Comparison of ENCODE assay signal across 1 cellular context in genomic region chr10:93580824-93581223, GRCh38.
TF ChIP-seq lines count a peak whose summit lies in the region.

No MANE protein-coding gene starts in this region.

TF ChIP-seq in HepG2, 621 proteins besides CTCF, POLR2A, EP300 and RAD21:
- TF ChIP-seq XBP1 (CRISPR knock-in tag; IDR thresholded peaks at IDR 0.05) (no peak), ZNF772 (CRISPR knock-in tag; IDR thresholded peaks at IDR 0.05) (no peak), RARA (CRISPR knock-in tag; IDR thresholded peaks at IDR 0.05) (no peak), ATF7 (IDR thresholded peaks at IDR 0.05) (peak; percentile 71), ATF7 (CRISPR knock-in tag; IDR thresholded peaks at IDR 0.05) (no peak), GABPB1 (CRISPR knock-in tag; IDR thresholded peaks at IDR 0.05) (no peak), ZNF615 (CRISPR knock-in tag; IDR thresholded peaks at IDR 0.05; ENCODE audit: borderline replicate concordance) (no peak), RFX5 (IDR thresholded peaks at IDR 0.05; ENCODE audit: low read depth, low read length) (peak; percentile 80; the same call in 1 of the 2 replicates), ZNF598 (CRISPR knock-in tag; IDR thresholded peaks at IDR 0.05; ENCODE audit: borderline replicate concordance) (no peak), CHCHD3 (CRISPR knock-in tag; IDR thresholded peaks at IDR 0.05) (no peak), TBX3 (IDR thresholded peaks at IDR 0.05; ENCODE audit: borderline replicate concordance) (no peak), NCOA2 (CRISPR knock-in tag; IDR thresholded peaks at IDR 0.05) (no peak), U2AF2 (IDR thresholded peaks at IDR 0.05; ENCODE audit: low read depth, low read length) (no peak), CHD2 (IDR thresholded peaks at IDR 0.05; ENCODE audit: low read depth, low read length) (no peak), ZFYVE20 (CRISPR knock-in tag; IDR thresholded peaks at IDR 0.05; ENCODE audit: borderline replicate concordance, low read depth) (no peak), MTF1 (CRISPR knock-in tag; IDR thresholded peaks at IDR 0.05) (no peak), TFDP2 (CRISPR knock-in tag; IDR thresholded peaks at IDR 0.05) (no peak), REPIN1 (CRISPR knock-in tag; IDR thresholded peaks at IDR 0.05; ENCODE audit: borderline replicate concordance, low read depth) (no peak), TCF12 (IDR thresholded peaks at IDR 0.05) (no peak), TCF12 (CRISPR knock-in tag; IDR thresholded peaks at IDR 0.05) (no peak), AFF4 (CRISPR knock-in tag; IDR thresholded peaks at IDR 0.05) (no peak), FOXP1 (IDR thresholded peaks at IDR 0.05) (no peak), FOXP1 (CRISPR knock-in tag; IDR thresholded peaks at IDR 0.05) (no peak), ZNF501 (CRISPR knock-in tag; IDR thresholded peaks at IDR 0.05) (no peak), ELF1 (CRISPR knock-in tag; IDR thresholded peaks at IDR 0.05) (no peak), ZNF337 (CRISPR knock-in tag; IDR thresholded peaks at IDR 0.05; ENCODE audit: borderline replicate concordance, low read depth) (no peak), MXI1 (IDR thresholded peaks at IDR 0.05; ENCODE audit: borderline replicate concordance, low read depth, low read length) (peak; percentile 61; the same call in 1 of the 3 replicates), ZNF549 (CRISPR knock-in tag; IDR thresholded peaks at IDR 0.05) (no peak), SP5 (CRISPR knock-in tag; IDR thresholded peaks at IDR 0.05; ENCODE audit: borderline replicate concordance, low read depth) (no peak), NFAT5 (CRISPR knock-in tag; IDR thresholded peaks at IDR 0.05) (no peak), RFX3 (CRISPR knock-in tag; IDR thresholded peaks at IDR 0.05) (peak; percentile 73), ZNF552 (CRISPR knock-in tag; IDR thresholded peaks at IDR 0.05; ENCODE audit: borderline replicate concordance) (no peak), GLMP (CRISPR knock-in tag; IDR thresholded peaks at IDR 0.05; ENCODE audit: borderline replicate concordance) (no peak), GMEB2 (CRISPR knock-in tag; IDR thresholded peaks at IDR 0.05; ENCODE audit: low read depth) (no peak), FOXC1 (CRISPR knock-in tag; IDR thresholded peaks at IDR 0.05; ENCODE audit: borderline replicate concordance) (no peak), ZNF230 (CRISPR knock-in tag; IDR thresholded peaks at IDR 0.05) (no peak), SALL1 (CRISPR knock-in tag; IDR thresholded peaks at IDR 0.05) (no peak), DRAP1 (CRISPR knock-in tag; IDR thresholded peaks at IDR 0.05) (no peak), RFX1 (IDR thresholded peaks at IDR 0.05) (peak; percentile 85), CREB1 (IDR thresholded peaks at IDR 0.05) (peak; percentile 84), CREB1 (CRISPR knock-in tag; IDR thresholded peaks at IDR 0.05) (no peak), MXD1 (CRISPR knock-in tag; IDR thresholded peaks at IDR 0.05) (no peak), HOXD1 (CRISPR knock-in tag; IDR thresholded peaks at IDR 0.05) (no peak)
